ENCODE assay signal across 9 cellular contexts in genomic region chr18:59516356-59517155, GRCh38.
DNase-seq lines count a peak whose midpoint lies in the region; ATAC-seq, FAIRE-seq and TF ChIP-seq lines count a peak whose summit lies in the region.
"Had no signal": no experiment of that assay in that cellular context is flagged by ENCODE, and none has a peak within 500 bp of the region (broad histone marks: within the 10 kb centered on the region; RNA-seq: fewer than 3 reads in every experiment).

No MANE protein-coding gene starts in this region.

- peak; percentile 87 for DNase-seq in Daoy (ENCODE audit: low read depth)
- peak; percentile 32 to 91 for DNase-seq in PC-9
- DNase-seq in foreskin melanocyte: peak; percentile 11
- DNase-seq in pancreas: peak in 1 of 6 donors; percentile 33
- no peak for DNase-seq in SKM-1 (lab: John Stamatoyannopoulos, UW; ENCODE audit: unreplicated experiment)
- no peak for DNase-seq in WERI-Rb-1
- DNase-seq: naive B cell had no signal

- no peak for FAIRE-seq in pancreas (lab: Jason Lieb, UNC)

- peak overlapping the region; percentile 8; the same call in 1 of the 2 replicates for H3K4me3 ChIP-seq in PC-9
- H3K4me3 ChIP-seq in pancreas: no peak overlapping the region
- H3K4me3 ChIP-seq in WERI-Rb-1 (ENCODE audit: low read depth, low read length): no peak overlapping the region

- no peaks in the 10 kb centered on the region for H3K36me3 ChIP-seq in PC-9 (ENCODE audit: low read depth)
- no peaks in the 10 kb centered on the region for H3K36me3 ChIP-seq in pancreas
- no peaks in the 10 kb centered on the region for H3K36me3 ChIP-seq in WERI-Rb-1

- no peaks in the 10 kb centered on the region for H3K9me2 ChIP-seq in PC-9 (ENCODE audit: insufficient read depth)

- no peaks in the 10 kb centered on the region for H3K27me3 ChIP-seq in PC-9 (ENCODE audit: insufficient read depth, low read depth)
- H3K27me3 ChIP-seq in pancreas: no peaks in the 10 kb centered on the region
- H3K27me3 ChIP-seq in WERI-Rb-1 (ENCODE audit: insufficient read depth, low read depth, severe bottlenecking): no peaks in the 10 kb centered on the region

- no TSS peak for BruUV-seq in PC-9 (replicated peaks; lab: Mats Ljungman, UMichigan)

- peak overlapping the region; percentile 2; the same call in 1 of the 2 replicates for H3K27ac ChIP-seq in PC-9
- H3K27ac ChIP-seq in pancreas: peak overlapping the region in 1 of 4 donors; percentile 5
- no peak overlapping the region for H3K27ac ChIP-seq in WERI-Rb-1

- 0 out of 2 replicates have a peak, but pooled peaks cover 5% of the 10 kb centered on the region for H3K9me3 ChIP-seq in PC-9 (ENCODE audit: insufficient read depth, low read depth)
- H3K9me3 ChIP-seq in pancreas: no peaks in the 10 kb centered on the region
- peaks cover 6% of the 10 kb centered on the region for H3K9me3 ChIP-seq in WERI-Rb-1 (ENCODE audit: severe bottlenecking)

- no peaks in the 10 kb centered on the region for H4K20me1 ChIP-seq in PC-9 (ENCODE audit: insufficient read depth)

- H3K4me2 ChIP-seq in PC-9: peak overlapping the region; percentile 67

- POLR2A ChIA-PET in PC-9 (lab: Charles Lee; ENCODE audit: unreplicated experiment): no interaction called here

- ATAC-seq in pancreas (peak; percentile 77 to 86 (median 84)), GM21825 (IDR thresholded peaks at IDR 0.05; ENCODE audit: unreplicated experiment) (no peak), GM18861 (IDR thresholded peaks at IDR 0.05; ENCODE audit: unreplicated experiment) (no peak)

- H3K4me1 ChIP-seq in PC-9 (replicated peaks; ENCODE audit: insufficient read depth) (peaks cover 34% of the 10 kb centered on the region), pancreas (peaks cover 0 to 7% (median 0%) of the 10 kb centered on the region in 3 donors)

- 1 to 3% methylated on average over 6 of the region's 6 CpGs for WGBS in pancreas, 2 donors

- H2AFZ ChIP-seq in PC-9: no peak overlapping the region

- H3K79me2 ChIP-seq in PC-9 (ENCODE audit: low read depth): no peaks in the 10 kb centered on the region

- H3F3A ChIP-seq in PC-9 (ENCODE audit: insufficient read depth, low read depth): peaks cover 15% of the 10 kb centered on the region

- TF ChIP-seq CTCF in PC-9 (conservative IDR thresholded peaks at IDR 0.05) (no peak), pancreas (IDR thresholded peaks at IDR 0.05) (no peak), WERI-Rb-1 (IDR thresholded peaks at IDR 0.05; ENCODE audit: low read depth, low read length) (no peak)

- intact Hi-C loops in PC-9 (cut with micrococcal nuclease; ENCODE audit: unreplicated experiment) (loop anchor here (5.0 kb wide), 1 partner anchor 306 kb away; no protein-coding TSS in a partner anchor), pancreas (cut with DNase I) (no loop called here)

- CTCF ChIA-PET in PC-9 (lab: Charles Lee): no interaction called here

Comparison
In these comparisons a context has a peak if more than half of its experiments do, and no peak if none do; other contexts are left out.
1. DNase-seq: peak in Daoy (single experiment), PC-9 (2 of 2) and foreskin melanocyte (single experiment); none in SKM-1 (single experiment) and WERI-Rb-1 (single experiment).
2. ATAC-seq: peak in pancreas (4 of 4); none in GM21825 (single experiment) and GM18861 (single experiment).